ENCODE assay signal across 1 cellular context in the genomic region with DNA sequence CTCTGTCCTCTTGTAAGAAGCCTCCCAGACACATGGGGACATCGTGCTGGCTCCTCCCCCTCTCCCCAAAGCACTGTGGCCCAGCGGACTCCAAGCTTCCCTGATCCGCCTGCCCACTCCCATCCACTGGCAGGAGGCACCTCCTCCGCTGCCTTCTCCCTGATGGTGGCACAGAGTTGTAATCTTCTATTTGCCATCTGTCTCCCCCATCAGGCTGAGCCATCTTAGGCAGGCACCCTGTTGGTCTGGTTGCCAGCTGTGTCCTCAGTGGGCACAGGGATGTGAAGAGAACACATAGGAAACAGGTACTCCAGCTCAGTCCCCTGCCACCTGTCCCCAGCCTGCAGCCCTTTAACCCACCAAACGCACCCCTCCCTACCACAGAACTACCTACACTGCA.
TF ChIP-seq lines count a peak whose summit lies in the region.

No MANE protein-coding gene starts in this region.

TF ChIP-seq in GM23338, 12 proteins besides CTCF, POLR2A, EP300 and RAD21 (continued from another document):
- TF ChIP-seq, protein P1, sequence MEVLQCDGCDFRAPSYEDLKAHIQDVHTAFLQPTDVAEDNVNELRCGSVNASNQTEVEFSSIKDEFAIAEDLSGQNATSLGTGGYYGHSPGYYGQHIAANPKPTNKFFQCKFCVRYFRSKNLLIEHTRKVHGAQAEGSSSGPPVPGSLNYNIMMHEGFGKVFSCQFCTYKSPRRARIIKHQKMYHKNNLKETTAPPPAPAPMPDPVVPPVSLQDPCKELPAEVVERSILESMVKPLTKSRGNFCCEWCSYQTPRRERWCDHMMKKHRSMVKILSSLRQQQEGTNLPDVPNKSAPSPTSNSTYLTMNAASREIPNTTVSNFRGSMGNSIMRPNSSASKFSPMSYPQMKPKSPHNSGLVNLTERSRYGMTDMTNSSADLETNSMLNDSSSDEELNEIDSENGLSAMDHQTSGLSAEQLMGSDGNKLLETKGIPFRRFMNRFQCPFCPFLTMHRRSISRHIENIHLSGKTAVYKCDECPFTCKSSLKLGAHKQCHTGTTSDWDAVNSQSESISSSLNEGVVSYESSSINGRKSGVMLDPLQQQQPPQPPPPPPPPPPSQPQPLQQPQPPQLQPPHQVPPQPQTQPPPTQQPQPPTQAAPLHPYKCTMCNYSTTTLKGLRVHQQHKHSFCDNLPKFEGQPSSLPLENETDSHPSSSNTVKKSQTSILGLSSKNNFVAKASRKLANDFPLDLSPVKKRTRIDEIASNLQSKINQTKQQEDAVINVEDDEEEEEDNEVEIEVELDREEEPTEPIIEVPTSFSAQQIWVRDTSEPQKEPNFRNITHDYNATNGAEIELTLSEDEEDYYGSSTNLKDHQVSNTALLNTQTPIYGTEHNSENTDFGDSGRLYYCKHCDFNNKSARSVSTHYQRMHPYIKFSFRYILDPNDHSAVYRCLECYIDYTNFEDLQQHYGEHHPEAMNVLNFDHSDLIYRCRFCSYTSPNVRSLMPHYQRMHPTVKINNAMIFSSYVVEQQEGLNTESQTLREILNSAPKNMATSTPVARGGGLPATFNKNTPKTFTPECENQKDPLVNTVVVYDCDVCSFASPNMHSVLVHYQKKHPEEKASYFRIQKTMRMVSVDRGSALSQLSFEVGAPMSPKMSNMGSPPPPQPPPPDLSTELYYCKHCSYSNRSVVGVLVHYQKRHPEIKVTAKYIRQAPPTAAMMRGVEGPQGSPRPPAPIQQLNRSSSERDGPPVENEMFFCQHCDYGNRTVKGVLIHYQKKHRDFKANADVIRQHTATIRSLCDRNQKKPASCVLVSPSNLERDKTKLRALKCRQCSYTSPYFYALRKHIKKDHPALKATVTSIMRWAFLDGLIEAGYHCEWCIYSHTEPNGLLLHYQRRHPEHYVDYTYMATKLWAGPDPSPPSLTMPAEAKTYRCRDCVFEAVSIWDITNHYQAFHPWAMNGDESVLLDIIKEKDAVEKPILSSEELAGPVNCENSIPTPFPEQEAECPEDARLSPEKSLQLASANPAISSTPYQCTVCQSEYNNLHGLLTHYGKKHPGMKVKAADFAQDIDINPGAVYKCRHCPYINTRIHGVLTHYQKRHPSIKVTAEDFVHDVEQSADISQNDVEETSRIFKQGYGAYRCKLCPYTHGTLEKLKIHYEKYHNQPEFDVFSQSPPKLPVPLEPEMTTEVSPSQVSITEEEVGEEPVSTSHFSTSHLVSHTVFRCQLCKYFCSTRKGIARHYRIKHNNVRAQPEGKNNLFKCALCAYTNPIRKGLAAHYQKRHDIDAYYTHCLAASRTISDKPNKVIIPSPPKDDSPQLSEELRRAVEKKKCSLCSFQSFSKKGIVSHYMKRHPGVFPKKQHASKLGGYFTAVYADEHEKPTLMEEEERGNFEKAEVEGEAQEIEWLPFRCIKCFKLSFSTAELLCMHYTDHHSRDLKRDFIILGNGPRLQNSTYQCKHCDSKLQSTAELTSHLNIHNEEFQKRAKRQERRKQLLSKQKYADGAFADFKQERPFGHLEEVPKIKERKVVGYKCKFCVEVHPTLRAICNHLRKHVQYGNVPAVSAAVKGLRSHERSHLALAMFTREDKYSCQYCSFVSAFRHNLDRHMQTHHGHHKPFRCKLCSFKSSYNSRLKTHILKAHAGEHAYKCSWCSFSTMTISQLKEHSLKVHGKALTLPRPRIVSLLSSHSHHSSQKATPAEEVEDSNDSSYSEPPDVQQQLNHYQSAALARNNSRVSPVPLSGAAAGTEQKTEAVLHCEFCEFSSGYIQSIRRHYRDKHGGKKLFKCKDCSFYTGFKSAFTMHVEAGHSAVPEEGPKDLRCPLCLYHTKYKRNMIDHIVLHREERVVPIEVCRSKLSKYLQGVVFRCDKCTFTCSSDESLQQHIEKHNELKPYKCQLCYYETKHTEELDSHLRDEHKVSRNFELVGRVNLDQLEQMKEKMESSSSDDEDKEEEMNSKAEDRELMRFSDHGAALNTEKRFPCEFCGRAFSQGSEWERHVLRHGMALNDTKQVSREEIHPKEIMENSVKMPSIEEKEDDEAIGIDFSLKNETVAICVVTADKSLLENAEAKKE (CRISPR knock-in tag; IDR thresholded peaks at IDR 0.05) = no peak
- no peak for TF ChIP-seq POLR2AphosphoS5 (IDR thresholded peaks at IDR 0.05; ENCODE audit: low read depth)
- no peak for TF ChIP-seq ZNF331 (CRISPR knock-in tag; IDR thresholded peaks at IDR 0.05; ENCODE audit: low read depth)
- TF ChIP-seq STAT1 (IDR thresholded peaks at IDR 0.05; ENCODE audit: unreplicated experiment) = no peak
- no peak for TF ChIP-seq ZNF114 (CRISPR knock-in tag; IDR thresholded peaks at IDR 0.05)
- no peak for TF ChIP-seq NANOG (IDR thresholded peaks at IDR 0.05; ENCODE audit: borderline replicate concordance)
- TF ChIP-seq EZH2 (IDR thresholded peaks at IDR 0.05; ENCODE audit: low read depth, unreplicated experiment) = no peak
- TF ChIP-seq ETS1 (IDR thresholded peaks at IDR 0.05) = no peak
- TF ChIP-seq JUNB (IDR thresholded peaks at IDR 0.05; ENCODE audit: unreplicated experiment) = no peak
- TF ChIP-seq EZH2phosphoT487 (IDR thresholded peaks at IDR 0.05; ENCODE audit: unreplicated experiment) = no peak
